ENCODE assay signal across 15 cellular contexts in genomic region chr6:134725590-134725989, GRCh38.
"Had no signal": no experiment of that assay in that cellular context is flagged by ENCODE, and none has a peak within 500 bp of the region (broad histone marks: within the 10 kb centered on the region; RNA-seq: fewer than 3 reads in every experiment).

No MANE protein-coding gene starts in this region.

- H3K36me3 ChIP-seq: breast epithelium had no signal

- ATAC-seq: T-cell had no signal

- H3K4me3 ChIP-seq: breast epithelium, SK-N-MC had no signal

- H3K4me1 Mint-ChIP-seq: activated CD4-positive, alpha-beta memory T cell treated with anti-CD3 and anti-CD28 coated beads, Interleukin-2, amount 10 ng/mL, durations not matched to agents 7 days and 5 days; activated naive CD4-positive, alpha-beta T cell treated with anti-CD3 and anti-CD28 coated beads, Interleukin-2, amount 50 U/mL, for 24 hours; T-cell had no signal

- H3K27ac ChIP-seq: breast epithelium, SK-N-MC had no signal

- H3K27ac Mint-ChIP-seq: activated CD4-positive, alpha-beta memory T cell treated with anti-CD3 and anti-CD28 coated beads, Interleukin-2, amount 10 ng/mL, durations not matched to agents 7 days and 5 days; activated naive CD4-positive, alpha-beta T cell treated with anti-CD3 and anti-CD28 coated beads, Interleukin-2, amount 50 U/mL, for 24 hours; T-cell had no signal

- H3K27me3 ChIP-seq: breast epithelium had no signal

- H3K9me3 Mint-ChIP-seq: activated CD4-positive, alpha-beta memory T cell treated with anti-CD3 and anti-CD28 coated beads, Interleukin-2, amount 10 ng/mL, durations not matched to agents 7 days and 5 days; activated naive CD4-positive, alpha-beta T cell treated with anti-CD3 and anti-CD28 coated beads, Interleukin-2, amount 50 U/mL, for 24 hours; T-cell had no signal

- H3K36me3 Mint-ChIP-seq: activated naive CD4-positive, alpha-beta T cell treated with anti-CD3 and anti-CD28 coated beads, Interleukin-2, amount 50 U/mL, for 24 hours; T-cell had no signal

- DNase-seq: activated CD4-positive, alpha-beta memory T cell treated with anti-CD3 and anti-CD28 coated beads, Interleukin-2, amount 10 ng/mL, durations not matched to agents 7 days and 5 days; activated CD4-positive, alpha-beta T cell treated with anti-CD3 and anti-CD28 coated beads, Interleukin-2, amount 50 U/mL, for 1 hour; activated CD4-positive, CD25-positive, alpha-beta regulatory T cell; activated T-cell treated with anti-CD3 and anti-CD28 coated beads, Interleukin-2, amount 50 U/mL, for 1 hour; NCI-H1105 treated with DMSO at 0.1 percent for 48 hours; NCI-H1436 treated with DMSO at 0.1 percent for 48 hours; NCI-H187; NCI-H2081; NCI-H510A treated with DMSO at 0.1 percent for 48 hours; SIG-M5; T-cell; T-helper 2 cell had no signal

- H3K4me3 Mint-ChIP-seq: activated CD4-positive, alpha-beta memory T cell treated with anti-CD3 and anti-CD28 coated beads, Interleukin-2, amount 10 ng/mL, durations not matched to agents 7 days and 5 days; activated naive CD4-positive, alpha-beta T cell treated with anti-CD3 and anti-CD28 coated beads, Interleukin-2, amount 50 U/mL, for 24 hours; T-cell had no signal

- H3K9me3 ChIP-seq: breast epithelium had no signal
